30 cellular contexts compared by ENCODE assay signal in the genomic region with DNA sequence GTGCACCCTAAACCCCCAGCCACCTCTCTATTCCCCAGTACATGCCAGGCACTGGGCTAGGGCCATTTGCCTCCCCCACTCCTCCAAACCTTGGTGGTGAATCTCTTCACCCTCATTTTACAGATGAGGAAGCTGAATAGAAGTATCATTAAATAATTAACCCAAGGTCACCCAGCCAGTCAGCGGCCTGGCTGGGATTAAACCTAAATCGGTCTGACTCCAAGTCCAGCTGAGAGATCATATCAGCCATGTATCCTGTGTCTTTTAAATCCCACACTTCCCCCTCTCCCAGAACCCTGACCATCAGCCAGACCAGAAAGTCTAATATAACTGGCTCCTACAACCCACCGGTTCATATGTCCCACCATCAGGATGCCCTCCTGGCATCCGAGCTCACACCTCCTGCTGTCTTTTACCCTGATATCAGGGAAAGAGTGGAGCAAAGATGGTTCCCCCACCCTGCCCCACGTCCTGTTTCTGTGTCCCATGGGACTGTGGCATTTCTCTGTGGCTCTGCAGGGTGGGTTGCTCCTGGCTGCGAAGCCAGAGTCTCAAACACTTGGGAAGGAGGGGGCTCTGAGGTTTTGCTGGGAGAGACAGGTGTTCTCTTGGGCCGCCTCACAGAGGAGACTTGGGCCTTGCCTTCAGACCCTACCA.
DNase-seq lines count a peak whose midpoint lies in the region; ATAC-seq, FAIRE-seq and TF ChIP-seq lines count a peak whose summit lies in the region.
"Had no signal": no experiment of that assay in that cellular context is flagged by ENCODE, and none has a peak within 500 bp of the region (broad histone marks: within the 10 kb centered on the region; RNA-seq: fewer than 3 reads in every experiment).

No MANE protein-coding gene starts in this region.

- no peaks in the 10 kb centered on the region for H3K9me1 ChIP-seq in K562 (ENCODE audit: control insufficient read depth, insufficient read depth, low read length)

- H3K4me3 ChIP-seq in Caco-2 (ENCODE audit: low read depth, low read length) (no peak overlapping the region), K562 (no peak overlapping the region), right lobe of liver (no peak overlapping the region), stomach (no peak overlapping the region)
- H3K4me3 ChIP-seq: breast epithelium, GM23338, pancreas, Peyer's patch, right atrium auricular region, thoracic aorta, vagina had no signal

- in situ Hi-C loops in K562 (cut with MboI) = no loop called here

- H3K36me3 ChIP-seq in Caco-2 (ENCODE audit: control insufficient read depth, insufficient read depth, low read length) (no peaks in the 10 kb centered on the region), K562 (ENCODE audit: control insufficient read depth, insufficient read depth, low read length) (no peaks in the 10 kb centered on the region), right lobe of liver (no peaks in the 10 kb centered on the region), stomach (no peaks in the 10 kb centered on the region)
- H3K36me3 ChIP-seq: breast epithelium, pancreas, Peyer's patch, right atrium auricular region, thoracic aorta, vagina had no signal

- H2AFZ ChIP-seq in K562 (ENCODE audit: low read depth, low read length) = peak overlapping the region; percentile 77; the same call in 1 of the 2 replicates
- H2AFZ ChIP-seq: GM23338 had no signal

- no peaks in the 10 kb centered on the region for H3K9me3 Mint-ChIP-seq in Caco-2 (ENCODE audit: unreplicated experiment)
- H3K9me3 Mint-ChIP-seq: activated naive CD4-positive, alpha-beta T cell treated with anti-CD3 and anti-CD28 coated beads, Interleukin-2, amount 50 U/mL, for 24 hours; GM23338; natural killer cell treated with Interleukin-12 subunit alpha and Interleukin-12 subunit beta and Interleukin-15 and Interleukin-18, amount 100 ng/mL, for 72 hours; stimulated activated naive CD8-positive, alpha-beta T cell treated with anti-CD3 and anti-CD28 coated beads, Interleukin-15, Interleukin-2, amounts not matched to agents 100 ng/mL and 50 ng/mL, for 24 hours had no signal

- no peaks in the 10 kb centered on the region for H3K27me3 Mint-ChIP-seq in Caco-2 (ENCODE audit: insufficient read depth, unreplicated experiment)

- no peak overlapping the region for H3K4me2 ChIP-seq in K562 (ENCODE audit: insufficient read depth, low read length)
- H3K4me2 ChIP-seq: GM23338 had no signal

- DNase-seq in Caco-2 (no peak), K562 (ENCODE audit: extremely low read depth in 1 of 4, low spot score in 3 of 4) (no peak), right lobe of liver (peak in 2 of 3 donors; percentile 21), stomach (no peak), HuH-7.5 (ENCODE audit: low spot score) (no peak), pons (ENCODE audit: low spot score) (no peak)
- DNase-seq: activated CD4-positive, alpha-beta T cell treated with anti-CD3 and anti-CD28 coated beads for 4 hours; C1 segment of cervical spinal cord; foreskin melanocyte; Karpas-422; left cardiac atrium; mammary epithelial cell; NCI-H1417 treated with DMSO at 0.1 percent for 48 hours; NCI-H2029 treated with DMSO at 0.1 percent for 48 hours; NCI-H69; Peyer's patch; SHP77 treated with DMSO at 0.1 percent for 48 hours; stimulated activated CD4-positive, alpha-beta T cell treated with anti-CD3 and anti-CD28 coated beads, Interleukin-1b, Interleukin-23, amount 100 ng/mL, for 48 hours; SW 1271 had no signal

- TF ChIP-seq RAD21 in K562 (CRISPR knock-in tag; conservative IDR thresholded peaks at IDR 0.05 in 1 of 2, IDR thresholded peaks at IDR 0.05 in 1 of 2) = no peak

- peaks cover 7% of the 10 kb centered on the region for H3K36me3 Mint-ChIP-seq in Caco-2 (ENCODE audit: insufficient read depth, unreplicated experiment)
- H3K36me3 Mint-ChIP-seq: activated naive CD4-positive, alpha-beta T cell treated with anti-CD3 and anti-CD28 coated beads, Interleukin-2, amount 50 U/mL, for 24 hours; natural killer cell treated with Interleukin-12 subunit alpha and Interleukin-12 subunit beta and Interleukin-15 and Interleukin-18, amount 100 ng/mL, for 72 hours had no signal

- H3K27ac ChIP-seq in K562 (ENCODE audit: extremely low read depth, low read depth, low read length) (no peak overlapping the region), right lobe of liver (peak overlapping the region; percentile 75 to 95 (median 85)), stomach (peak overlapping the region in 3 of 5 donors; percentile 8 to 54 (median 9))
- H3K27ac ChIP-seq: breast epithelium, right atrium auricular region, thoracic aorta, vagina, VCaP had no signal

- H3K79me2 ChIP-seq in K562 (ENCODE audit: control insufficient read depth, insufficient read depth, low read length) = no peaks in the 10 kb centered on the region

- peaks cover 54% of the 10 kb centered on the region for H3K4me1 ChIP-seq in Caco-2
- H3K4me1 ChIP-seq in K562 (replicated peaks in 1 of 2; ENCODE audit: control insufficient read depth in 2 of 2, insufficient read depth in 2 of 2, low read length in 2 of 2) = peaks cover 36 to 74% of the 10 kb centered on the region in 2 experiments
- H3K4me1 ChIP-seq in right lobe of liver = peaks cover 0 to 92% (median 52%) of the 10 kb centered on the region in 4 donors
- H3K4me1 ChIP-seq in stomach = peaks cover 34 to 68% (median 54%) of the 10 kb centered on the region in 4 donors
- H3K4me1 ChIP-seq: breast epithelium, right atrium auricular region had no signal

- TF ChIP-seq CTCF in Caco-2 (IDR thresholded peaks at IDR 0.05; ENCODE audit: insufficient read depth in 1 of 2, low read depth in 1 of 2, low read length in 1 of 2, severe bottlenecking in 1 of 2, unreplicated experiment in 1 of 2) (no peak), K562 (IDR thresholded peaks at IDR 0.05 in 2 of 3, conservative IDR thresholded peaks at IDR 0.05 in 1 of 3; ENCODE audit: insufficient read depth in 2 of 3, low read depth in 1 of 3, low read length in 3 of 3) (no peak), right lobe of liver (IDR thresholded peaks at IDR 0.05) (no peak), stomach (IDR thresholded peaks at IDR 0.05) (no peak)

- no peaks in the 10 kb centered on the region for H3K27me3 ChIP-seq in Caco-2 (replicated peaks; ENCODE audit: control insufficient read depth, insufficient read depth, low read length)
- no peaks in the 10 kb centered on the region for H3K27me3 ChIP-seq in K562 (ENCODE audit: control insufficient read depth in 2 of 2, insufficient read depth in 2 of 2, low read length in 2 of 2)
- H3K27me3 ChIP-seq in right lobe of liver = no peaks in the 10 kb centered on the region
- no peaks in the 10 kb centered on the region for H3K27me3 ChIP-seq in stomach
- H3K27me3 ChIP-seq: breast epithelium, pancreas, Peyer's patch, right atrium auricular region, vagina had no signal

- ATAC-seq in K562 = no peak
- ATAC-seq in right lobe of liver = no peak
- no peak for ATAC-seq in HG03280 (IDR thresholded peaks at IDR 0.05; ENCODE audit: unreplicated experiment)
- ATAC-seq: GM23338; natural killer cell treated with Interleukin-12 subunit alpha and Interleukin-12 subunit beta and Interleukin-15 and Interleukin-18, amount 100 ng/mL, for 72 hours had no signal

- TF ChIP-seq EP300 in K562 (IDR thresholded peaks at IDR 0.05; ENCODE audit: low read length) (no peak; the same call in 1 of the 2 replicates), stomach (IDR thresholded peaks at IDR 0.05) (no peak)

- no peak for TF ChIP-seq POLR2A in K562 (conservative IDR thresholded peaks at IDR 0.05)
- TF ChIP-seq POLR2A in right lobe of liver (IDR thresholded peaks at IDR 0.05) = no peak
- TF ChIP-seq POLR2A in stomach (IDR thresholded peaks at IDR 0.05) = no peak

- intact Hi-C loops in Caco-2 (cut with micrococcal nuclease; ENCODE audit: unreplicated experiment) (no loop called here), K562 (cut with micrococcal nuclease) (no loop called here), right lobe of liver (cut with DNase I) (no loop called here), stomach (cut with DNase I; ENCODE audit: low total_unique reads) (no loop called here)

- CTCF ChIA-PET in Caco-2 (lab: Charles Lee) = no interaction called here
- CTCF ChIA-PET in K562 (lab: Yijun Ruan, JAX; ENCODE audit: low intra/inter-chr PET ratio) = no interaction called here

- H4K20me1 ChIP-seq in K562 (replicated peaks; ENCODE audit: control insufficient read depth, insufficient read depth, low read length) = no peaks in the 10 kb centered on the region

- H3K27ac Mint-ChIP-seq in Caco-2 (ENCODE audit: unreplicated experiment) = peak overlapping the region; percentile 40
- H3K27ac Mint-ChIP-seq: activated naive CD4-positive, alpha-beta T cell treated with anti-CD3 and anti-CD28 coated beads, Interleukin-2, amount 50 U/mL, for 24 hours; GM23338; natural killer cell treated with Interleukin-12 subunit alpha and Interleukin-12 subunit beta and Interleukin-15 and Interleukin-18, amount 100 ng/mL, for 72 hours; stimulated activated naive CD8-positive, alpha-beta T cell treated with anti-CD3 and anti-CD28 coated beads, Interleukin-15, Interleukin-2, amounts not matched to agents 100 ng/mL and 50 ng/mL, for 24 hours had no signal

- 59% methylated on average over 7 of the region's 7 CpGs for WGBS in K562 (ENCODE audit: insufficient coverage, low coverage, missing lambda C conversion rate)
- WGBS in right lobe of liver (ENCODE audit: insufficient coverage, low coverage, low lambda C conversion rate, missing lambda C conversion rate) = 50% methylated on average over 7 of the region's 7 CpGs
- WGBS in stomach, 5 donors = 84 to 95% (median 86%) methylated on average over 7 of the region's 7 CpGs

- FAIRE-seq in K562 (lab: Jason Lieb, UNC) = no peak
- FAIRE-seq: pancreas had no signal

- H3K4me3 Mint-ChIP-seq in Caco-2 (ENCODE audit: unreplicated experiment) = no peak overlapping the region
- H3K4me3 Mint-ChIP-seq: activated naive CD4-positive, alpha-beta T cell treated with anti-CD3 and anti-CD28 coated beads, Interleukin-2, amount 50 U/mL, for 24 hours; GM23338; natural killer cell treated with Interleukin-12 subunit alpha and Interleukin-12 subunit beta and Interleukin-15 and Interleukin-18, amount 100 ng/mL, for 72 hours; stimulated activated naive CD8-positive, alpha-beta T cell treated with anti-CD3 and anti-CD28 coated beads, Interleukin-15, Interleukin-2, amounts not matched to agents 100 ng/mL and 50 ng/mL, for 24 hours had no signal

- H3K9me3 ChIP-seq in Caco-2 = no peaks in the 10 kb centered on the region
- H3K9me3 ChIP-seq in K562 (replicated peaks; ENCODE audit: control insufficient read depth, insufficient read depth, low read depth, low read length) = no peaks in the 10 kb centered on the region
- H3K9me3 ChIP-seq in right lobe of liver = no peaks in the 10 kb centered on the region
- H3K9me3 ChIP-seq in stomach = no peaks in the 10 kb centered on the region
- H3K9me3 ChIP-seq: breast epithelium, pancreas, Peyer's patch, right atrium auricular region, thoracic aorta, vagina had no signal

- BruUV-seq in Caco-2 (replicated peaks; lab: Mats Ljungman, UMichigan) (no TSS peak), K562 (replicated peaks; lab: Mats Ljungman, UMichigan) (no TSS peak)

- peak overlapping the region; percentile 42 to 80; a peak in 2 of 4 replicates for H3K9ac ChIP-seq in K562 (ENCODE audit: insufficient read depth in 1 of 2, low read depth in 2 of 2, low read length in 2 of 2)

- peaks cover 21% of the 10 kb centered on the region for H3K4me1 Mint-ChIP-seq in Caco-2 (ENCODE audit: low read depth, unreplicated experiment)
- H3K4me1 Mint-ChIP-seq: activated naive CD4-positive, alpha-beta T cell treated with anti-CD3 and anti-CD28 coated beads, Interleukin-2, amount 50 U/mL, for 24 hours had no signal

- POLR2A ChIA-PET in Caco-2 (lab: Charles Lee) (no interaction called here), K562 (lab: Yijun Ruan, JAX) (interaction anchor here (0.6 to 7.6 kb wide), 8 partner anchors 9 to 148 kb away, joined by 3 to 102 read pairs (median 4); no protein-coding TSS in a partner anchor)

Comparison
In these comparisons a context has a peak if more than half of its experiments do, and no peak if none do; other contexts are left out.
1. DNase-seq: peak in right lobe of liver (2 of 3); none in Caco-2 (0 of 2), K562 (0 of 4), stomach (single experiment), HuH-7.5 (single experiment) and pons (single experiment).